Comparison of ENCODE assay signal across 23 cellular contexts in genomic region chr3:180564676-180565075, GRCh38.
"Had no signal": no experiment of that assay in that cellular context is flagged by ENCODE, and none has a peak within 500 bp of the region (broad histone marks: within the 10 kb centered on the region; RNA-seq: fewer than 3 reads in every experiment).

No MANE protein-coding gene starts in this region.

- ATAC-seq: effector memory CD8-positive, alpha-beta T cell; esophagus mucosa; foreskin keratinocyte; gastroesophageal sphincter; heart left ventricle; heart right ventricle had no signal

- H3K27me3 ChIP-seq: colonic mucosa, dorsolateral prefrontal cortex, esophagus muscularis mucosa, esophagus squamous epithelium, foreskin keratinocyte, gastroesophageal sphincter, heart left ventricle, heart right ventricle had no signal

- H3K9me3 ChIP-seq: colonic mucosa had no signal

- H3K4me1 ChIP-seq: colonic mucosa, esophagus muscularis mucosa, esophagus squamous epithelium, foreskin keratinocyte, gastroesophageal sphincter, heart left ventricle, heart right ventricle had no signal

- H3K27ac ChIP-seq: colonic mucosa, coronary artery, dorsolateral prefrontal cortex, epithelial cell of prostate, esophagus muscularis mucosa, esophagus squamous epithelium, foreskin keratinocyte, gastroesophageal sphincter, heart left ventricle, heart right ventricle had no signal

- H3K36me3 ChIP-seq: colonic mucosa, esophagus muscularis mucosa, esophagus squamous epithelium, gastroesophageal sphincter, heart left ventricle, heart right ventricle had no signal

- DNase-seq: colonic mucosa; cortex of kidney; dermis blood vessel endothelial cell; dorsolateral prefrontal cortex; effector CD4-positive, alpha-beta T cell; effector CD8-positive, alpha-beta T cell; effector memory CD4-positive, alpha-beta T cell; effector memory CD8-positive, alpha-beta T cell; endodermal cell; erythroblast; esophagus squamous epithelium; foreskin fibroblast; foreskin keratinocyte; foreskin melanocyte; glutamatergic neuron; head of caudate nucleus; heart left ventricle; heart right ventricle had no signal

- H3K4me3 ChIP-seq: colonic mucosa, coronary artery, dorsolateral prefrontal cortex, esophagus muscularis mucosa, esophagus squamous epithelium, gastroesophageal sphincter, heart left ventricle, heart right ventricle had no signal
